Comparison of ENCODE assay signal across 18 cellular contexts in the genomic region with DNA sequence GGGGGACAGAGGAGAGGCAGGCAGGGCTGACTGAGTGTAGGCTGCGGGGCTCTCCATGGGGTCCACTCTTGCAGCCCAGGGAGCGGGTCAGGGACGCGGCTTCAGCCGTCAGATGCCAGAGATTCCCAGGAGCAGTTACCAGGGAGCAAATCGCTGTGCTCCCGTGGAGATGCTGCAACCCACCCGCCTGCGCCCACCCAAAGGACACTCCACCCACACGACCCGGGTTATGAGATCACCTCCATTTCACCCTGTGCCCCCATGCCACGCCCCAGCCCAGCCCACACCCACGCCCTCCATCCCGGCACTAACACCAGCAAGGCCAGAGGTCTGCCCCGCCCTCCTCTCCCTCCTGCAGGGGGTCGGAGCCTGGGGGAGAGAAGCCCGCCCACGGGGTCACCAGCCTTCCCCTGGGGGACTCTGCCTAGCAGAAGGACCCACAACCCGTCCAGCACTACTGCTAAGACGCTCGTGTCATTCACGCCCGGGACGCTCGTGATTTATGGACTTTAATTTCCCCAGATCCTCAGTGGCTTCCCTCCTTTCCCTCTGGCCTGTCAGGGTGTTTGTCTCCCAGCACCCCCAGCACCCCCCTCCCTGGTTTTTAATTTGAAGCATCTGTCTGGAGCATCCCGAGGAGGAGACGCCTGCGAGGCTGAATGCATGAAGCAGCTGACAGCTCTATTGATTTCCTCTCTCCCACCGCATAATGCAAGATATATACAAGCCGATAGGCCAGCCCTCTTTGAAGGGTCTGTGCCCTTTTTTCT.
"Had no signal": no experiment of that assay in that cellular context is flagged by ENCODE, and none has a peak within 500 bp of the region (broad histone marks: within the 10 kb centered on the region; RNA-seq: fewer than 3 reads in every experiment).

No MANE protein-coding gene starts in this region.

- H3K27ac Mint-ChIP-seq: activated CD8-positive, alpha-beta T cell treated with anti-CD3 and anti-CD28 coated beads for 36 hours; activated naive CD8-positive, alpha-beta T cell treated with anti-CD3 and anti-CD28 coated beads, Interleukin-2, amount 50 U/mL, for 24 hours; activated T-helper 17 cell treated with anti-CD3 and anti-CD28 coated beads, Interleukin-2, amount 50 U/mL, for 72 hours; naive thymus-derived CD8-positive, alpha-beta T cell; stimulated activated naive B cell treated with anti-CD40 and anti-IgM and Interleukin-4, amounts not matched to agents 10 μg/mL and 1 μg/mL and 100 μg/mL, for 72 hours; T-helper 2 cell treated with Interferon-gamma antibody and Interleukin-4, amounts not matched to agents 5 μg/mL and 100 μg/mL, for 36 hours; WTC11 had no signal

- DNase-seq: activated CD4-positive, alpha-beta T cell treated with anti-CD3 and anti-CD28 coated beads for 48 hours; activated CD8-positive, alpha-beta T cell treated with anti-CD3 and anti-CD28 coated beads for 36 hours; activated naive CD4-positive, alpha-beta T cell; activated naive CD8-positive, alpha-beta T cell treated with anti-CD3 and anti-CD28 coated beads, Interleukin-2, amount 50 U/mL, for 24 hours; activated T-cell treated with anti-CD3 and anti-CD28 coated beads, Interleukin-2, amount 50 U/mL, for 1 hour; brain microvascular endothelial cell; colonic mucosa; gastrocnemius medialis; mesendoderm; naive thymus-derived CD8-positive, alpha-beta T cell; occipital lobe; stimulated activated naive B cell treated with anti-CD40 and anti-IgM and Interleukin-4, amounts not matched to agents 10 μg/mL and 1 μg/mL and 100 μg/mL, for 72 hours; upper lobe of right lung had no signal

- H3K36me3 ChIP-seq: brain microvascular endothelial cell, colonic mucosa, gastrocnemius medialis, thoracic aorta, upper lobe of right lung had no signal

- H3K4me3 Mint-ChIP-seq: activated CD8-positive, alpha-beta T cell treated with anti-CD3 and anti-CD28 coated beads for 36 hours; activated naive CD8-positive, alpha-beta T cell treated with anti-CD3 and anti-CD28 coated beads, Interleukin-2, amount 50 U/mL, for 24 hours; activated T-helper 17 cell treated with anti-CD3 and anti-CD28 coated beads, Interleukin-2, amount 50 U/mL, for 72 hours; central memory CD8-positive, alpha-beta T cell; naive thymus-derived CD8-positive, alpha-beta T cell; stimulated activated naive B cell treated with anti-CD40 and anti-IgM and Interleukin-4, amounts not matched to agents 10 μg/mL and 1 μg/mL and 100 μg/mL, for 72 hours; T-helper 2 cell treated with Interferon-gamma antibody and Interleukin-4, amounts not matched to agents 5 μg/mL and 100 μg/mL, for 36 hours; WTC11 had no signal

- ATAC-seq: activated CD8-positive, alpha-beta T cell treated with anti-CD3 and anti-CD28 coated beads for 36 hours; activated naive CD8-positive, alpha-beta T cell treated with anti-CD3 and anti-CD28 coated beads, Interleukin-2, amount 50 U/mL, for 24 hours; activated T-helper 17 cell treated with anti-CD3 and anti-CD28 coated beads, Interleukin-2, amount 50 U/mL, for 72 hours; gastrocnemius medialis; naive thymus-derived CD8-positive, alpha-beta T cell; stimulated activated naive B cell treated with anti-CD40 and anti-IgM and Interleukin-4, amounts not matched to agents 10 μg/mL and 1 μg/mL and 100 μg/mL, for 72 hours; upper lobe of right lung; WTC11 had no signal

- H3K27ac ChIP-seq: brain microvascular endothelial cell, colonic mucosa, gastrocnemius medialis, thoracic aorta, upper lobe of right lung had no signal

- H3K4me3 ChIP-seq: colonic mucosa, gastrocnemius medialis, thoracic aorta, upper lobe of right lung had no signal

- H3K9me3 Mint-ChIP-seq: activated CD8-positive, alpha-beta T cell treated with anti-CD3 and anti-CD28 coated beads for 36 hours; activated naive CD8-positive, alpha-beta T cell treated with anti-CD3 and anti-CD28 coated beads, Interleukin-2, amount 50 U/mL, for 24 hours; activated T-helper 17 cell treated with anti-CD3 and anti-CD28 coated beads, Interleukin-2, amount 50 U/mL, for 72 hours; central memory CD8-positive, alpha-beta T cell; naive thymus-derived CD8-positive, alpha-beta T cell; stimulated activated naive B cell treated with anti-CD40 and anti-IgM and Interleukin-4, amounts not matched to agents 10 μg/mL and 1 μg/mL and 100 μg/mL, for 72 hours; T-helper 2 cell treated with Interferon-gamma antibody and Interleukin-4, amounts not matched to agents 5 μg/mL and 100 μg/mL, for 36 hours; WTC11 had no signal

- H3K4me1 ChIP-seq: gastrocnemius medialis, upper lobe of right lung had no signal

- H3K9me3 ChIP-seq: colonic mucosa, gastrocnemius medialis, thoracic aorta, upper lobe of right lung had no signal

- H3K36me3 Mint-ChIP-seq: naive thymus-derived CD8-positive, alpha-beta T cell; stimulated activated naive B cell treated with anti-CD40 and anti-IgM and Interleukin-4, amounts not matched to agents 10 μg/mL and 1 μg/mL and 100 μg/mL, for 72 hours; WTC11 had no signal
